In genomic region chr10:60944159-60944909, GRCh38 we compare ENCODE assay signal across 8 cellular contexts. TPM values are rescaled to one million over a fixed set of nuclear protein-coding genes. Genes with fewer than 3 reads are reported as not detected.
DNase-seq lines count a peak whose midpoint lies in the region; ATAC-seq, FAIRE-seq and TF ChIP-seq lines count a peak whose summit lies in the region.

RHOBTB1 (minus strand) TSS chr10:60944185; CDS start chr10:60911542, 32,643 bp downstream.

- H3K4me2 ChIP-seq in keratinocyte (ENCODE audit: control insufficient read depth, extremely low read depth, insufficient read depth, low read depth, low read length) (peak within 1 kb of the TSS; percentile 88), skeletal muscle satellite cell (ENCODE audit: low read length) (peak within 1 kb of the TSS; percentile 97)

- DNase-seq in DMS79 treated with DMSO at 0.1 percent for 48 hours (lab: John Stamatoyannopoulos, UW) = peak; percentile 14
- DNase-seq in KG1 (lab: John Stamatoyannopoulos, UW) = peak; percentile 13
- peak; percentile 43 for DNase-seq in SW480 (ENCODE audit: low spot score)
- peak; percentile 93 for DNase-seq in coronary artery (ENCODE audit: low spot score)
- no peak for DNase-seq in keratinocyte (ENCODE audit: low read depth, low spot score)
- DNase-seq in GM19240 (ENCODE audit: insufficient read length, low spot score) = no peak

- peak within 1 kb of the TSS; percentile 90 for H2AFZ ChIP-seq in keratinocyte (ENCODE audit: control insufficient read depth, low read length)

- peaks cover 9% of the 10 kb centered on the region for H3K27me3 ChIP-seq in keratinocyte (ENCODE audit: control insufficient read depth, extremely low read depth, insufficient read depth, low read length)
- H3K27me3 ChIP-seq in skeletal muscle satellite cell (ENCODE audit: control insufficient read depth, insufficient read depth, low read length) = no peaks in the 10 kb centered on the region

- no peak for FAIRE-seq in keratinocyte (lab: Jason Lieb, UNC)

- dilution Hi-C loops in keratinocyte (cut with MboI; ENCODE audit: extremely low pct_ligation_motif_present, low sequenced_read_pairs) = no loop called here

- H4K20me1 ChIP-seq in keratinocyte (ENCODE audit: control insufficient read depth, extremely low read depth, insufficient read depth, low read length) = no peaks in the 10 kb centered on the region

- peak within 1 kb of the TSS; percentile 81 for H3K9ac ChIP-seq in keratinocyte (ENCODE audit: control insufficient read depth, extremely low read depth, insufficient read depth, low read length)
- H3K9ac ChIP-seq in skeletal muscle satellite cell (ENCODE audit: low read depth, low read length) = peak within 1 kb of the TSS; percentile 99

- H3K9me1 ChIP-seq in keratinocyte (ENCODE audit: control insufficient read depth, extremely low read depth, insufficient read depth, low read length) = no peaks in the 10 kb centered on the region

- ATAC-seq in GM21529 (IDR thresholded peaks at IDR 0.05; ENCODE audit: unreplicated experiment) = peak; percentile 55

- H3K27ac ChIP-seq in coronary artery = peak within 1 kb of the TSS; percentile 95 to 98
- H3K27ac ChIP-seq in keratinocyte (ENCODE audit: control insufficient read depth, insufficient read depth, low read length) = peak within 1 kb of the TSS; percentile 32

- peaks cover 7% of the 10 kb centered on the region for H3K4me1 ChIP-seq in keratinocyte (ENCODE audit: control insufficient read depth, extremely low read depth, insufficient read depth, low read length)
- H3K4me1 ChIP-seq in skeletal muscle satellite cell (ENCODE audit: control insufficient read depth, insufficient read depth, low read length) = peaks cover 26% of the 10 kb centered on the region

- no peaks in the 10 kb centered on the region for H3K79me2 ChIP-seq in keratinocyte (ENCODE audit: control insufficient read depth, insufficient read depth, low read length)

- H3K36me3 ChIP-seq in keratinocyte (ENCODE audit: control insufficient read depth in 2 of 2, extremely low read depth in 1 of 2, insufficient read depth in 2 of 2, low read length in 2 of 2) = no peaks in the 10 kb centered on the region
- H3K36me3 ChIP-seq in skeletal muscle satellite cell (ENCODE audit: insufficient read depth, low read length) = no peaks in the 10 kb centered on the region

- TF ChIP-seq CTCF in coronary artery (IDR thresholded peaks at IDR 0.05) (no peak), keratinocyte (optimal IDR thresholded peaks at IDR 0.05 in 1 of 3, IDR thresholded peaks at IDR 0.05 in 1 of 3, conservative IDR thresholded peaks at IDR 0.05 in 1 of 3; ENCODE audit: extremely low read depth in 1 of 3, insufficient read depth in 2 of 3, low read length in 3 of 3) (no peak)

- peak within 1 kb of the TSS; percentile 79 for H3K4me3 ChIP-seq in coronary artery
- H3K4me3 ChIP-seq in keratinocyte (ENCODE audit: control insufficient read depth in 2 of 3, extremely low read depth in 1 of 3, insufficient read depth in 2 of 3, low read depth in 1 of 3, low read length in 3 of 3) = peak within 1 kb of the TSS; percentile 64 to 83 (median 70)
- H3K4me3 ChIP-seq in skeletal muscle satellite cell (ENCODE audit: low read length) = peak within 1 kb of the TSS; percentile 82

- H3K9me3 ChIP-seq in keratinocyte (ENCODE audit: control insufficient read depth, low read depth, low read length) (no peaks in the 10 kb centered on the region), skeletal muscle satellite cell (replicated peaks; ENCODE audit: low read length) (no peaks in the 10 kb centered on the region)

RNA-seq across cellular contexts. Expression of gene RHOBTB1, which starts in this region (rescaled TPM):
- polyA plus RNA-seq in keratinocyte = 4.6 to 6.1 TPM (median 5.5 TPM) in 3 replicates
- polyA plus RNA-seq in keratinocyte (2011; ENCODE audit: low read depth) = 4.1 TPM
- 5.7 and 5.8 TPM in 2 replicates for polyA plus RNA-seq in keratinocyte (2011; cell fraction: cytosol; rRNA removed)
- 10.8 and 12.3 TPM in 2 replicates for polyA plus RNA-seq in keratinocyte (2011; cell fraction: nucleus; rRNA removed)
- polyA plus RNA-seq in keratinocyte (2012; ENCODE audit: low replicate concordance) = 3.2 and 4.0 TPM in 2 replicates
- 3.2 to 6.7 TPM (median 5.3 TPM) in 3 replicates for polyA minus RNA-seq in keratinocyte
- 11.3 TPM for polyA minus RNA-seq in keratinocyte (2011; cell fraction: cytosol; rRNA and poly(A)+ RNA removed)
- 4.9 and 8.8 TPM in 2 replicates for polyA minus RNA-seq in keratinocyte (2011; cell fraction: nucleus; rRNA and poly(A)+ RNA removed)
- 6.8 and 11.8 TPM in 2 replicates for total RNA-seq in skeletal muscle satellite cell (2012; rRNA removed)

Comparison
In these comparisons a context has a peak if more than half of its experiments do, and no peak if none do; other contexts are left out.
1. DNase-seq: peak in DMS79 treated with DMSO at 0.1 percent for 48 hours (single experiment), KG1 (single experiment), SW480 (single experiment) and coronary artery (single experiment); none in keratinocyte (single experiment) and GM19240 (single experiment).
2. Peak in every context shown above with its lines, with median percentiles within 50 percentile points of each other: H3K4me3 ChIP-seq.